Comparison of ENCODE assay signal across 13 cellular contexts in genomic region chr9:119195521-119195920, GRCh38.
A peak's percentile ranks its signal among the peaks of the same experiment; 100 is the strongest.
DNase-seq lines count a peak whose midpoint lies in the region; ATAC-seq and TF ChIP-seq lines count a peak whose summit lies in the region.
"Had no signal": no experiment of that assay in that cellular context is flagged by ENCODE, and none has a peak within 500 bp of the region (broad histone marks: within the 10 kb centered on the region; RNA-seq: fewer than 3 reads in every experiment).

No MANE protein-coding gene starts in this region.

- H3K4me3 Mint-ChIP-seq in GM23338 (no peak overlapping the region), WTC11 (no peak overlapping the region; the same call in 1 of the 2 replicates)
- H3K4me3 Mint-ChIP-seq: B cell; CD4-positive, alpha-beta T cell; IgD-negative memory B cell had no signal

- POLR2A ChIA-PET in WTC11 (lab: Charles Lee) = no interaction called here

- no peaks in the 10 kb centered on the region for H3F3A ChIP-seq in GM23338 (replicated peaks; ENCODE audit: low read depth)

- H4K20me1 ChIP-seq in GM23338 (replicated peaks; ENCODE audit: insufficient read depth) = 0 out of 2 replicates have a peak, but pooled peaks cover 4% of the 10 kb centered on the region

- CTCF ChIA-PET in WTC11 (lab: Charles Lee) = no interaction called here

- TF ChIP-seq CTCF in GM23338 (conservative IDR thresholded peaks at IDR 0.05; ENCODE audit: low read depth in 2 of 2) (0 out of 4 replicates have a peak, but pooled peaks of 1 of the 2 experiments have one; percentile 6), WTC11 (IDR thresholded peaks at IDR 0.05) (no peak)

- peak overlapping the region; percentile 9 for H3K4me2 ChIP-seq in GM23338

- no peak overlapping the region for H3K9ac ChIP-seq in iPS-18a (ENCODE audit: low read length)

- H3K27me3 Mint-ChIP-seq in GM23338 (ENCODE audit: insufficient read depth, low read depth, poor library complexity) (no peaks in the 10 kb centered on the region), WTC11 (ENCODE audit: low read depth) (no peaks in the 10 kb centered on the region)
- H3K27me3 Mint-ChIP-seq: CD4-positive, alpha-beta T cell; IgD-negative memory B cell had no signal

- H3K9me2 ChIP-seq in GM23338 (ENCODE audit: insufficient read depth) = no peaks in the 10 kb centered on the region

- H3K27ac ChIP-seq in GM23338 (ENCODE audit: low read depth) = no peak overlapping the region
- H3K27ac ChIP-seq in iPS-18a (ENCODE audit: low read length) = no peak overlapping the region

- H3K27me3 ChIP-seq in GM23338 (ENCODE audit: insufficient read depth) = no peaks in the 10 kb centered on the region
- H3K27me3 ChIP-seq in iPS-18a (ENCODE audit: control insufficient read depth, insufficient read depth, low read length) = no peaks in the 10 kb centered on the region
- H3K27me3 ChIP-seq in MG63 = no peaks in the 10 kb centered on the region

- no peak overlapping the region for H3K4me3 ChIP-seq in GM23338
- H3K4me3 ChIP-seq in iPS-18a (ENCODE audit: low read length) = peak overlapping the region; percentile 3
- H3K4me3 ChIP-seq in MG63 = no peak overlapping the region

- no peaks in the 10 kb centered on the region for H3K9me3 Mint-ChIP-seq in GM23338
- H3K9me3 Mint-ChIP-seq in WTC11 = no peaks in the 10 kb centered on the region
- H3K9me3 Mint-ChIP-seq: IgD-negative memory B cell had no signal

- peak; percentile 38 for DNase-seq in GM23338 (ENCODE audit: low spot score)
- peak in 2 of 3 experiments; percentile 30 to 71 for DNase-seq in NCI-H1417 (lab: John Stamatoyannopoulos, UW)
- peak; percentile 35 for DNase-seq in WTC11 (ENCODE audit: low spot score)
- DNase-seq in MG63 = no peak
- DNase-seq in activated gamma-delta T cell (lab: John Stamatoyannopoulos, UW) = no peak
- no peak for DNase-seq in GF-D8 (lab: John Stamatoyannopoulos, UW)
- DNase-seq: C1 segment of cervical spinal cord; CD4-positive, alpha-beta T cell; DND-41; GDM1 had no signal

- H3K36me3 ChIP-seq in GM23338 (ENCODE audit: insufficient read depth) (no peaks in the 10 kb centered on the region), iPS-18a (ENCODE audit: control insufficient read depth, low read depth, low read length) (no peaks in the 10 kb centered on the region), MG63 (no peaks in the 10 kb centered on the region)

- no peak overlapping the region for H2AFZ ChIP-seq in GM23338

- H3K4me1 Mint-ChIP-seq in GM23338 (peaks cover 23% of the 10 kb centered on the region), WTC11 (peaks cover 12% of the 10 kb centered on the region)
- H3K4me1 Mint-ChIP-seq: B cell, IgD-negative memory B cell had no signal

- H3K79me2 ChIP-seq in GM23338 (replicated peaks; ENCODE audit: insufficient read depth) = no peaks in the 10 kb centered on the region

- ATAC-seq in GM23338 (peak; percentile 80), WTC11 (peak; percentile 65)

- H3K36me3 Mint-ChIP-seq in GM23338 (ENCODE audit: low read depth) (0 out of 3 replicates have a peak, but pooled peaks cover 2% of the 10 kb centered on the region), WTC11 (no peaks in the 10 kb centered on the region)
- H3K36me3 Mint-ChIP-seq: IgD-negative memory B cell had no signal

- H3K9me3 ChIP-seq in iPS-18a (ENCODE audit: control insufficient read depth, low read depth, low read length) = no peaks in the 10 kb centered on the region
- H3K9me3 ChIP-seq in MG63 = no peaks in the 10 kb centered on the region

- H3K4me1 ChIP-seq in GM23338 (ENCODE audit: insufficient read depth) (peaks cover 10% of the 10 kb centered on the region), iPS-18a (ENCODE audit: control insufficient read depth, low read depth, low read length) (peaks cover 15% of the 10 kb centered on the region)

- H3K27ac Mint-ChIP-seq in GM23338 = no peak overlapping the region
- H3K27ac Mint-ChIP-seq in WTC11 = no peak overlapping the region
- H3K27ac Mint-ChIP-seq: B cell; CD4-positive, alpha-beta T cell; IgD-negative memory B cell had no signal

TF ChIP-seq in WTC11, 78 proteins besides CTCF, POLR2A, EP300 and RAD21:
- peak; percentile 93 for TF ChIP-seq ZNF423 (CRISPR knock-in tag; IDR thresholded peaks at IDR 0.05)
- TF ChIP-seq SP1 (CRISPR knock-in tag; conservative IDR thresholded peaks at IDR 0.05) = 0 out of 2 replicates have a peak, but pooled peaks have one; percentile 37
- TF ChIP-seq, protein P1, sequence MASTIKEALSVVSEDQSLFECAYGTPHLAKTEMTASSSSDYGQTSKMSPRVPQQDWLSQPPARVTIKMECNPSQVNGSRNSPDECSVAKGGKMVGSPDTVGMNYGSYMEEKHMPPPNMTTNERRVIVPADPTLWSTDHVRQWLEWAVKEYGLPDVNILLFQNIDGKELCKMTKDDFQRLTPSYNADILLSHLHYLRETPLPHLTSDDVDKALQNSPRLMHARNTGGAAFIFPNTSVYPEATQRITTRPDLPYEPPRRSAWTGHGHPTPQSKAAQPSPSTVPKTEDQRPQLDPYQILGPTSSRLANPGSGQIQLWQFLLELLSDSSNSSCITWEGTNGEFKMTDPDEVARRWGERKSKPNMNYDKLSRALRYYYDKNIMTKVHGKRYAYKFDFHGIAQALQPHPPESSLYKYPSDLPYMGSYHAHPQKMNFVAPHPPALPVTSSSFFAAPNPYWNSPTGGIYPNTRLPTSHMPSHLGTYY (CRISPR knock-in tag; IDR thresholded peaks at IDR 0.05) = no peak
- no peak for TF ChIP-seq ATF3 (CRISPR knock-in tag; conservative IDR thresholded peaks at IDR 0.05)
- TF ChIP-seq ZNF396 (CRISPR knock-in tag; IDR thresholded peaks at IDR 0.05; ENCODE audit: borderline replicate concordance) = 0 out of 2 replicates have a peak, but pooled peaks have one; percentile 52

Comparison
In these comparisons a context has a peak if more than half of its experiments do, and no peak if none do; other contexts are left out.
1. DNase-seq: peak in GM23338 (single experiment), NCI-H1417 (2 of 3) and WTC11 (single experiment); none in MG63 (single experiment), activated gamma-delta T cell (single experiment) and GF-D8 (single experiment).